Comparison of ENCODE assay signal across 11 cellular contexts in genomic region chr5:68554566-68555279, GRCh38.
DNase-seq lines count a peak whose midpoint lies in the region; ATAC-seq and TF ChIP-seq lines count a peak whose summit lies in the region.
"Had no signal": no experiment of that assay in that cellular context is flagged by ENCODE, and none has a peak within 500 bp of the region (broad histone marks: within the 10 kb centered on the region; RNA-seq: fewer than 3 reads in every experiment).

No MANE protein-coding gene starts in this region.

- peak overlapping the region; percentile 60 to 85 for H3K27ac ChIP-seq in uterus

- no peak for TF ChIP-seq POLR2A in uterus (IDR thresholded peaks at IDR 0.05)

- CTCF ChIA-PET in activated naive CD4-positive, alpha-beta T cell treated with anti-CD3 and anti-CD28 coated beads, Interleukin-2, amount 10 ng/mL, durations not matched to agents 7 days and 5 days (lab: Charles Lee) = no interaction called here

- H3K27me3 Mint-ChIP-seq in activated naive CD4-positive, alpha-beta T cell treated with anti-CD3 and anti-CD28 coated beads, Interleukin-2, amount 10 ng/mL, durations not matched to agents 7 days and 5 days = no peaks in the 10 kb centered on the region

- H3K27me3 ChIP-seq in uterus = no peaks in the 10 kb centered on the region

- no peaks in the 10 kb centered on the region for H3K36me3 Mint-ChIP-seq in activated naive CD4-positive, alpha-beta T cell treated with anti-CD3 and anti-CD28 coated beads, Interleukin-2, amount 10 ng/mL, durations not matched to agents 7 days and 5 days
- H3K36me3 Mint-ChIP-seq in activated naive CD4-positive, alpha-beta T cell treated with anti-CD3 and anti-CD28 coated beads, Interleukin-2, amount 50 U/mL, for 72 hours = no peaks in the 10 kb centered on the region

- peaks cover 0 to 4% of the 10 kb centered on the region in 2 donors for H3K9me3 ChIP-seq in uterus

- intact Hi-C loops in left colon (cut with DNase I, micrococcal nuclease) = no loop called here
- intact Hi-C loops in uterus (cut with DNase I; ENCODE audit: low total_unique reads) = no loop called here

- no peak overlapping the region for H3K4me3 Mint-ChIP-seq in activated naive CD4-positive, alpha-beta T cell treated with anti-CD3 and anti-CD28 coated beads, Interleukin-2, amount 10 ng/mL, durations not matched to agents 7 days and 5 days

- peaks cover 1% of the 10 kb centered on the region for H3K9me3 Mint-ChIP-seq in activated naive CD4-positive, alpha-beta T cell treated with anti-CD3 and anti-CD28 coated beads, Interleukin-2, amount 10 ng/mL, durations not matched to agents 7 days and 5 days
- H3K9me3 Mint-ChIP-seq in activated naive CD4-positive, alpha-beta T cell treated with anti-CD3 and anti-CD28 coated beads, Interleukin-2, amount 50 U/mL, for 72 hours = no peaks in the 10 kb centered on the region

- peaks cover 0 to 5% of the 10 kb centered on the region in 2 donors for H3K4me1 ChIP-seq in uterus

- H3K27ac Mint-ChIP-seq in activated naive CD4-positive, alpha-beta T cell treated with anti-CD3 and anti-CD28 coated beads, Interleukin-2, amount 10 ng/mL, durations not matched to agents 7 days and 5 days = peak overlapping the region; percentile 20
- no peak overlapping the region for H3K27ac Mint-ChIP-seq in activated naive CD4-positive, alpha-beta T cell treated with anti-CD3 and anti-CD28 coated beads, Interleukin-2, amount 50 U/mL, for 72 hours

- no peak for TF ChIP-seq CTCF in uterus (IDR thresholded peaks at IDR 0.05)

- H3K36me3 ChIP-seq in uterus = no peaks in the 10 kb centered on the region

- H3K4me3 ChIP-seq in uterus = no peak overlapping the region

- DNase-seq in activated naive CD4-positive, alpha-beta T cell treated with anti-CD3 and anti-CD28 coated beads, Interleukin-2, amount 10 ng/mL, durations not matched to agents 7 days and 5 days = no peak
- DNase-seq in activated naive CD4-positive, alpha-beta T cell treated with anti-CD3 and anti-CD28 coated beads, Interleukin-2, amount 50 U/mL, for 72 hours (ENCODE audit: low spot score in 2 of 2) = no peak
- DNase-seq in astrocyte of the hippocampus (ENCODE audit: low read depth, low spot score) (peak; percentile 85), left colon (peak; percentile 31 to 46), uterus (peak; percentile 79 to 86), SKM-1 (lab: John Stamatoyannopoulos, UW; ENCODE audit: unreplicated experiment) (no peak), cortex of kidney (lab: John Stamatoyannopoulos, UW) (no peak)
- no peak for DNase-seq in stimulated activated CD4-positive, alpha-beta T cell treated with anti-CD3 and anti-CD28 coated beads, Interleukin-1b, Interleukin-23, amount 100 ng/mL, for 48 hours
- DNase-seq: 8988T; activated CD4-positive, alpha-beta T cell treated with anti-CD3 and anti-CD28 coated beads for 1 hour; cerebellar nuclear complex had no signal

- no peak for ATAC-seq in activated naive CD4-positive, alpha-beta T cell treated with anti-CD3 and anti-CD28 coated beads, Interleukin-2, amount 50 U/mL, for 72 hours
- peak; percentile 69 for ATAC-seq in left colon

- no peaks in the 10 kb centered on the region for H3K4me1 Mint-ChIP-seq in activated naive CD4-positive, alpha-beta T cell treated with anti-CD3 and anti-CD28 coated beads, Interleukin-2, amount 10 ng/mL, durations not matched to agents 7 days and 5 days

Comparison
In these comparisons a context has a peak if more than half of its experiments do, and no peak if none do; other contexts are left out.
1. DNase-seq: peak in astrocyte of the hippocampus (single experiment), left colon (2 of 2) and uterus (2 of 2); none in activated naive CD4-positive, alpha-beta T cell treated with anti-CD3 and anti-CD28 coated beads, Interleukin-2, amount 10 ng/mL, durations not matched to agents 7 days and 5 days (single experiment), activated naive CD4-positive, alpha-beta T cell treated with anti-CD3 and anti-CD28 coated beads, Interleukin-2, amount 50 U/mL, for 72 hours (0 of 2), stimulated activated CD4-positive, alpha-beta T cell treated with anti-CD3 and anti-CD28 coated beads, Interleukin-1b, Interleukin-23, amount 100 ng/mL, for 48 hours (single experiment), SKM-1 (single experiment) and cortex of kidney (single experiment).